In the genomic region with DNA sequence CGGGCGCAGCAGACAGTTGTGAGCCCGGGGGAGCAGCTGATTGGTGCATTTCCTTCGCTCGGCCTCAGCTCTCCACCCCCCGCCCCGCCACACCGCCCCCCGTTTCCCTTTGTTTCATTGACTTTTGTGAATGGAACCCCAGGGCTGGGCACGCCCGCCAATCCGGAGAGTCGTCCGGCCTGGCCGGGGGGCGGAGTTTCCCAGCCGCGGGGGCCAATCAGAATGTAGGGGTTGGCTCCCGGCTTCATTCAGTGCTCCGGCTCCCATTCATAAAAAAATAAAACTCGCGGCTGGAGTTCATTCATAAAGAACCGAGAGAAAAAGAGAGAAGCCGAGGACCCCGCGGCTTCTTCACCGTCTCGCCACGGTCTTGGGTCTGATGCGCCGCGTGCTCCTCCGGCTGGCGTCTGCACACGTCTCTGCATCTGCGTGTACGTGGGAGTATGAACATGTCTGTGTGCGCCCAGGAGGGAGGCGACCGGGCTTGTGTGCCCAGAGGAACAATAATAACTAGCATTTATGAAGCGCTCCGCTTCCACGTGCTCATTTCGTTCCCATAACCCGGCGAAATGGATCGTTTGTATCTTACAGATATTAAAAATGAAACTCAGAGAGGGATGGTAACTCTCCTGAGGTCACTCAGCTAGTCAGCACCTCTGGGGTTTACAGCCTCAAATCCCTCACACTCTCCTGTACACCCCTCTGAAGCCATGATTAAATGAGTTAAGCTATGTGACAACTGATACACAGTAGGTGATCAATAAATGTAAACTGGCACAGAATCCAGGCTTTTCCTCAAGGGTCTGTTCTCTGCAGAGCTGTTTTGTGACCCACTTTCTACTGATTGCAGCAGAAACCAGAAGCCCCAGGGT, we compare ENCODE assay signal across 8 cellular contexts. TPM values are rescaled to one million over a fixed set of nuclear protein-coding genes. Genes with fewer than 3 reads are reported as not detected.
DNase-seq lines count a peak whose midpoint lies in the region; ATAC-seq, FAIRE-seq and TF ChIP-seq lines count a peak whose summit lies in the region.

ETV4 (minus strand) TSS at position 24 of the 872 bp plus-strand sequence. CDS start 723 bp downstream, outside the sequence.

- peak within 1 kb of the TSS in 1 of 2 donors; percentile 23 for H3K9ac ChIP-seq in kidney (ENCODE audit: low read length in 2 of 2)

- H3K4me3 ChIP-seq in kidney (ENCODE audit: low read length in 2 of 2) = peak within 1 kb of the TSS; percentile 25 to 59

- DNase-seq in A172 (ENCODE audit: low spot score) (peak; percentile 90), NCI-H345 treated with DMSO at 0.1 percent for 48 hours (lab: John Stamatoyannopoulos, UW; ENCODE audit: unreplicated experiment) (peak; percentile 60), cerebellum (ENCODE audit: low spot score) (peak; percentile 98), kidney (peak; percentile 95)
- peak; percentile 75 for DNase-seq in activated CD4-positive, alpha-beta T cell treated with anti-CD3 and anti-CD28 coated beads for 1 hour
- peak; percentile 86 to 91 (median 89) for DNase-seq in stimulated activated CD4-positive, alpha-beta T cell treated with anti-CD3 and anti-CD28 coated beads, Interleukin-12 subunit alpha, Interleukin-12 subunit beta, amount 100 ng/mL, for 48 hours (ENCODE audit: low read depth in 2 of 3, low spot score in 1 of 3)

- FAIRE-seq in kidney (lab: Jason Lieb, UNC) = peak; percentile 84

- no peaks in the 10 kb centered on the region for H3K9me3 ChIP-seq in kidney (ENCODE audit: control insufficient read depth in 1 of 2, low read length in 2 of 2)

- no peaks in the 10 kb centered on the region for H3K36me3 ChIP-seq in kidney (ENCODE audit: control insufficient read depth in 1 of 2, insufficient read depth in 2 of 2, low read length in 2 of 2)

- intact Hi-C loops in kidney (cut with DNase I) = no loop called here

- no peak within 1 kb of the TSS for H3K27ac ChIP-seq in kidney (ENCODE audit: low read depth in 2 of 2, low read length in 2 of 2)

- ATAC-seq in GM18867 (IDR thresholded peaks at IDR 0.05; ENCODE audit: unreplicated experiment) = peak; percentile 78
- ATAC-seq in HG03139 (IDR thresholded peaks at IDR 0.05; ENCODE audit: unreplicated experiment) = peak; percentile 82

- TF ChIP-seq CTCF in kidney (IDR thresholded peaks at IDR 0.05; ENCODE audit: borderline replicate concordance, extremely low read depth, insufficient read depth) = no peak

- peaks cover 6 to 9% of the 10 kb centered on the region in 2 donors for H3K4me1 ChIP-seq in kidney (ENCODE audit: control insufficient read depth in 1 of 2, insufficient read depth in 1 of 2, low read depth in 1 of 2, low read length in 2 of 2)

RNA-seq across cellular contexts. Expression of gene ETV4, which starts in this region (rescaled TPM):
- total RNA-seq in A172 (2014; rRNA removed; shearing (Covaris generic)) = 13.4 and 14.4 TPM in 2 replicates
- total RNA-seq in cerebellum (6.9 TPM), kidney (6.8 TPM)
- 2.5 TPM for polyA plus RNA-seq in kidney (ENCODE audit: insufficient read depth, low read depth, low replicate concordance)
